9 cellular contexts compared by ENCODE assay signal in the genomic region with DNA sequence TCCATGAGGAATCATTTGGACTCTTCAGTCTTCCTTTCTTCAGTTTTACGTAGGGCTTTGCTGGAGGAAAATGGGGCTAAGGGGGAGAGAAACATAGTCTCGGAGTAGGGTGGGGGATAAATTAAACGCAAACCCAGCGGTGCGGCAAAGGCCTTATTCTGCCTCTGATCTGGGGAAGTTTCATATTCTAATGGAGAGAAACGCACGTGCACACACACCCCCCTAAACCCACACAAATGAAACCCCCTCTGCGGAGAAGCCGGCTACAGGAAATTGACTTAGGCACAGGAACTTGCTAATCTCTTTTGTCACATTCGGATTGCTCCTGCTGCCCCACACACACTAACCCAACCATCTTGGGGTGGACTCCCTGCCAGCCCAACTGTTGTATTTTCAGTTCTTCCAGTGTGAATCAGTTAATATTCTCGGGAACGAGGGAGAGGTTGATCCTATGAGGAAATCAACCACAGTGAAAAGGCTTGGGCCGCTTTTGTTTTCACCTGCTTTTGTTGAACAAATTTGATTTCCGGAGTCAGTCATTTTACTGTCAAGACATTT. TPM values are rescaled to one million over a fixed set of nuclear protein-coding genes. Genes with fewer than 3 reads are reported as not detected.
DNase-seq lines count a peak whose midpoint lies in the region; ATAC-seq and TF ChIP-seq lines count a peak whose summit lies in the region.
"Had no signal": no experiment of that assay in that cellular context is flagged by ENCODE, and none has a peak within 500 bp of the region (broad histone marks: within the 10 kb centered on the region; RNA-seq: fewer than 3 reads in every experiment).

A gene with protein sequence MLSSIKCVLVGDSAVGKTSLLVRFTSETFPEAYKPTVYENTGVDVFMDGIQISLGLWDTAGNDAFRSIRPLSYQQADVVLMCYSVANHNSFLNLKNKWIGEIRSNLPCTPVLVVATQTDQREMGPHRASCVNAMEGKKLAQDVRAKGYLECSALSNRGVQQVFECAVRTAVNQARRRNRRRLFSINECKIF (plus strand): TSS at position 308 of the 558 bp plus-strand sequence. CDS start 46,356 bp downstream, outside the sequence.

- H3K9me3 ChIP-seq in psoas muscle, result no peaks in the 10 kb centered on the region
- H3K9me3 ChIP-seq in hepatocyte (ENCODE audit: low read depth), result no peaks in the 10 kb centered on the region
- no peaks in the 10 kb centered on the region for H3K9me3 ChIP-seq in mammary epithelial cell (replicated peaks; ENCODE audit: insufficient read depth, low read length)

- H3K27me3 ChIP-seq in psoas muscle (ENCODE audit: insufficient read depth in 3 of 3, low read length in 2 of 3), result peaks cover 0 to 5% (median 0%) of the 10 kb centered on the region in 3 donors
- H3K27me3 ChIP-seq in hepatocyte, result no peaks in the 10 kb centered on the region
- H3K27me3 ChIP-seq in mammary epithelial cell (ENCODE audit: insufficient read depth, low read length), result no peaks in the 10 kb centered on the region

- no TSS peak for BruUV-seq in mammary epithelial cell (replicated peaks; lab: Mats Ljungman, UMichigan)

- H3K4me1 Mint-ChIP-seq in activated naive CD4-positive, alpha-beta T cell treated with anti-CD3 and anti-CD28 coated beads for 36 hours (ENCODE audit: low read depth), result peaks cover 41% of the 10 kb centered on the region

- H2AFZ ChIP-seq in hepatocyte (no peak within 1 kb of the TSS), mammary epithelial cell (ENCODE audit: low read depth, low read length) (no peak within 1 kb of the TSS)

- H3K9me3 Mint-ChIP-seq in activated naive CD4-positive, alpha-beta T cell treated with anti-CD3 and anti-CD28 coated beads for 36 hours, result no peaks in the 10 kb centered on the region

- H3K36me3 ChIP-seq in psoas muscle (ENCODE audit: insufficient read depth in 1 of 2, low read depth in 1 of 2), result no peaks in the 10 kb centered on the region
- no peaks in the 10 kb centered on the region for H3K36me3 ChIP-seq in hepatocyte (replicated peaks; ENCODE audit: insufficient read depth, low read depth)
- no peaks in the 10 kb centered on the region for H3K36me3 ChIP-seq in mammary epithelial cell (ENCODE audit: insufficient read depth, low read length)

- DNase-seq in activated naive CD4-positive, alpha-beta T cell treated with anti-CD3 and anti-CD28 coated beads for 36 hours, result peak; percentile 88
- no peak for DNase-seq in psoas muscle
- DNase-seq in COR-L47 (lab: John Stamatoyannopoulos, UW), result no peak
- DNase-seq in hepatocyte (ENCODE audit: low spot score), result no peak
- DNase-seq in mammary epithelial cell, result no peak
- no peak for DNase-seq in epidermal melanocyte (ENCODE audit: insufficient read length, low spot score)

- H3K9ac ChIP-seq in mammary epithelial cell (ENCODE audit: insufficient read depth, low read length), result no peak within 1 kb of the TSS

- peak within 1 kb of the TSS; percentile 98 for H3K27ac Mint-ChIP-seq in activated naive CD4-positive, alpha-beta T cell treated with anti-CD3 and anti-CD28 coated beads for 36 hours

- CTCF ChIA-PET in activated naive CD4-positive, alpha-beta T cell treated with anti-CD3 and anti-CD28 coated beads for 36 hours (lab: Charles Lee), result interaction anchor here (0.7 to 4.8 kb wide), 8 partner anchors 8 to 1383 kb away, joined by 4 to 18 read pairs (median 5); no protein-coding TSS in a partner anchor
- CTCF ChIA-PET in mammary epithelial cell (lab: Charles Lee; ENCODE audit: low non-redundant PET), result no interaction called here

- H3K9me2 ChIP-seq in hepatocyte (replicated peaks; ENCODE audit: insufficient read depth), result no peaks in the 10 kb centered on the region

- no peak for TF ChIP-seq CTCF in psoas muscle (IDR thresholded peaks at IDR 0.05)
- TF ChIP-seq CTCF in hepatocyte (IDR thresholded peaks at IDR 0.05; ENCODE audit: poor library complexity), result no peak
- TF ChIP-seq CTCF in mammary epithelial cell (conservative IDR thresholded peaks at IDR 0.05 in 1 of 2, IDR thresholded peaks at IDR 0.05 in 1 of 2; ENCODE audit: extremely low read depth in 1 of 2, insufficient read depth in 1 of 2, low read depth in 1 of 2, low read length in 2 of 2), result no peak

- intact Hi-C loops in activated naive CD4-positive, alpha-beta T cell treated with anti-CD3 and anti-CD28 coated beads for 36 hours (cut with micrococcal nuclease), result loop anchor here (1.0 kb wide), 2 partner anchors 220 to 712 kb away; partner anchors contain the start of gene PDS5A
- intact Hi-C loops in psoas muscle (cut with DNase I), result no loop called here
- intact Hi-C loops in mammary epithelial cell (cut with micrococcal nuclease), result no loop called here

- H3K27ac ChIP-seq in psoas muscle (no peak within 1 kb of the TSS), hepatocyte (no peak within 1 kb of the TSS), mammary epithelial cell (ENCODE audit: insufficient read depth, low read depth, low read length) (no peak within 1 kb of the TSS)

- H3K4me2 ChIP-seq in hepatocyte, result no peak within 1 kb of the TSS
- H3K4me2 ChIP-seq in mammary epithelial cell (ENCODE audit: insufficient read depth, low read depth, low read length), result no peak within 1 kb of the TSS

- H3K27me3 Mint-ChIP-seq in activated naive CD4-positive, alpha-beta T cell treated with anti-CD3 and anti-CD28 coated beads for 36 hours (ENCODE audit: low read depth), result no peaks in the 10 kb centered on the region

- peak within 1 kb of the TSS; percentile 32 for H3K4me3 ChIP-seq in psoas muscle
- no peak within 1 kb of the TSS for H3K4me3 ChIP-seq in hepatocyte
- no peak within 1 kb of the TSS for H3K4me3 ChIP-seq in mammary epithelial cell (replicated peaks in 1 of 3; ENCODE audit: insufficient read depth in 1 of 3, low read depth in 2 of 3, low read length in 3 of 3)
- H3K4me3 ChIP-seq: lung had no signal

- H3K79me2 ChIP-seq in hepatocyte (no peaks in the 10 kb centered on the region), mammary epithelial cell (ENCODE audit: insufficient read depth, low read length) (no peaks in the 10 kb centered on the region)

- peaks cover 40% of the 10 kb centered on the region for H3K36me3 Mint-ChIP-seq in activated naive CD4-positive, alpha-beta T cell treated with anti-CD3 and anti-CD28 coated beads for 36 hours (ENCODE audit: low read depth)

- 38 to 42% (median 39%) methylated on average over 14 of the region's 14 CpGs for WGBS in psoas muscle, 3 donors
- 62% methylated on average over 14 of the region's 14 CpGs for WGBS in hepatocyte (ENCODE audit: low lambda C conversion rate, missing lambda C conversion rate)
- 91% methylated on average over 14 of the region's 14 CpGs for WGBS in mammary epithelial cell (ENCODE audit: low coverage, missing lambda C conversion rate)

- H3K4me1 ChIP-seq in psoas muscle, result no peaks in the 10 kb centered on the region
- H3K4me1 ChIP-seq in hepatocyte (ENCODE audit: insufficient read depth), result peaks cover 22% of the 10 kb centered on the region
- H3K4me1 ChIP-seq in mammary epithelial cell (ENCODE audit: insufficient read depth, low read length), result no peaks in the 10 kb centered on the region

- peak within 1 kb of the TSS; percentile 85 for H3K4me3 Mint-ChIP-seq in activated naive CD4-positive, alpha-beta T cell treated with anti-CD3 and anti-CD28 coated beads for 36 hours

- peak; percentile 66 for TF ChIP-seq POLR2A in GM18526 (IDR thresholded peaks at IDR 0.05; ENCODE audit: extremely low read depth, insufficient read length)
- peak; percentile 64 for TF ChIP-seq POLR2A in Raji (IDR thresholded peaks at IDR 0.05; ENCODE audit: insufficient read depth, low read depth, low read length)

- ATAC-seq in psoas muscle, result no peak

- dilution Hi-C loops in mammary epithelial cell (cut with HindIII; ENCODE audit: low sequenced_read_pairs), result no loop called here

- H4K20me1 ChIP-seq in hepatocyte (ENCODE audit: insufficient read depth, poor library complexity, severe bottlenecking) (no peaks in the 10 kb centered on the region), mammary epithelial cell (ENCODE audit: insufficient read depth, low read length) (no peaks in the 10 kb centered on the region)

- in situ Hi-C loops in mammary epithelial cell (cut with MboI; ENCODE audit: low sequenced_read_pairs in 2 of 2), result no loop called here

RNA-seq across cellular contexts. Expression of the gene that starts here (rescaled TPM):
- 10 to 100 TPM; 87.5 to 92.7 TPM for total RNA-seq in activated naive CD4-positive, alpha-beta T cell treated with anti-CD3 and anti-CD28 coated beads for 36 hours
- total RNA-seq in psoas muscle (under 1 TPM in 3 of 4 donors, not detected in 1; 0.23 to 0.68 (median 0.30) TPM), hepatocyte (0.36 TPM in 1 of 2 replicates, not detected in the other), mammary epithelial cell (not detected)
- polyA plus RNA-seq in psoas muscle (under 1 TPM; 0.04 to 0.15 (median 0.13) TPM), hepatocyte (not detected in 2 replicates), mammary epithelial cell (not detected)
- polyA minus RNA-seq in mammary epithelial cell, result not detected

Comparison
In these comparisons a context has a peak if more than half of its experiments do, and no peak if none do; other contexts are left out.
1. RNA of the gene that starts here (total RNA-seq): 87.5 to 92.7 TPM in activated naive CD4-positive, alpha-beta T cell treated with anti-CD3 and anti-CD28 coated beads for 36 hours; 0.23 to 0.68 TPM in psoas muscle, not detected in mammary epithelial cell and 0.36 TPM in hepatocyte; every median in the first group is over 10 times any median in the second.